In genomic region chrX:21839334-21840198, GRCh38 we compare ENCODE assay signal across 8 cellular contexts.
DNase-seq lines count a peak whose midpoint lies in the region; ATAC-seq, FAIRE-seq and TF ChIP-seq lines count a peak whose summit lies in the region.

Gene MBTPS2, plus strand, starts transcription at chrX:21839617. Its CDS starts 118 bp downstream, at chrX:21839735.

- DNase-seq in GM18507 (ENCODE audit: extremely low spot score, insufficient read length, low read depth) = peak; percentile 18
- peak; percentile 50 for DNase-seq in NCI-H2029 (lab: John Stamatoyannopoulos, UW)
- peak; percentile 59 for DNase-seq in T-helper 22 cell (ENCODE audit: low read depth)
- DNase-seq in astrocyte of the cerebellum (ENCODE audit: low read depth) = peak; percentile 77
- peak; percentile 37 to 74 for DNase-seq in hippocampal formation (lab: John Stamatoyannopoulos, UW)
- DNase-seq in retina = peak; percentile 88
- DNase-seq in HuH-7.5 (ENCODE audit: low spot score) = no peak

- in situ Hi-C loops in astrocyte of the cerebellum (cut with HindIII; ENCODE audit: low sequenced_read_pairs) = no loop called here

- H3K4me3 ChIP-seq in astrocyte of the cerebellum (ENCODE audit: low read depth, low read length) = peak within 1 kb of the TSS; percentile 62

- peak; percentile 7 for TF ChIP-seq CTCF in astrocyte of the cerebellum (IDR thresholded peaks at IDR 0.05; ENCODE audit: low read depth, low read length, missing control alignments)

- ATAC-seq in HG02973 (IDR thresholded peaks at IDR 0.05; ENCODE audit: unreplicated experiment) = peak; percentile 87

- FAIRE-seq in GM18507 (lab: Jason Lieb, UNC) = peak; percentile 85
